Comparison of ENCODE assay signal across 21 cellular contexts in genomic region chr3:114406286-114406685, GRCh38.
DNase-seq lines count a peak whose midpoint lies in the region; TF ChIP-seq lines count a peak whose summit lies in the region.
"Had no signal": no experiment of that assay in that cellular context is flagged by ENCODE, and none has a peak within 500 bp of the region (broad histone marks: within the 10 kb centered on the region; RNA-seq: fewer than 3 reads in every experiment).

No MANE protein-coding gene starts in this region.

- DNase-seq in GM04504 (ENCODE audit: low read depth) (peak; percentile 42), HFFc6 (peak; percentile 47), fibroblast of pulmonary artery (ENCODE audit: low read depth) (peak; percentile 34), stomach (no peak), NCI-H2029 (lab: John Stamatoyannopoulos, UW) (no peak), neural progenitor cell (ENCODE audit: low spot score) (no peak), NCI-H2107 (lab: John Stamatoyannopoulos, UW) (no peak)
- DNase-seq: activated CD4-positive, alpha-beta T cell treated with anti-CD3 and anti-CD28 coated beads for 36 hours; activated CD8-positive, alpha-beta memory T cell treated with anti-CD3 and anti-CD28 coated beads for 24 hours; activated T-cell treated with anti-CD3 and anti-CD28 coated beads, Interleukin-2, amount 50 U/mL, for 24 hours; CD4-positive, alpha-beta memory T cell; colonic mucosa; esophagus squamous epithelium; GOT3; NCI-H1436 treated with DMSO at 0.1 percent for 48 hours; NCI-H524 treated with DMSO at 0.1 percent for 48 hours; stimulated activated CD4-positive, alpha-beta T cell treated with anti-CD3 and anti-CD28 coated beads, Interleukin-2, amount 100 ng/mL, for 48 hours had no signal

- H3K79me2 ChIP-seq in neural progenitor cell (ENCODE audit: low read depth), result no peaks in the 10 kb centered on the region

- H3K4me2 ChIP-seq in neural progenitor cell, result no peak overlapping the region
- H3K4me2 ChIP-seq: KMS-11 had no signal

- H3K9ac ChIP-seq in neural progenitor cell, result no peak overlapping the region
- H3K9ac ChIP-seq: KMS-11 had no signal

- H3K36me3 Mint-ChIP-seq in HFFc6 (ENCODE audit: low read depth) (no peaks in the 10 kb centered on the region), neural progenitor cell (no peaks in the 10 kb centered on the region)

- H3K9me3 ChIP-seq in stomach, result no peaks in the 10 kb centered on the region
- no peaks in the 10 kb centered on the region for H3K9me3 ChIP-seq in neural progenitor cell (ENCODE audit: low read depth)
- H3K9me3 ChIP-seq: breast epithelium, colonic mucosa, esophagus squamous epithelium had no signal

- no peak overlapping the region for H3K4me3 ChIP-seq in fibroblast of pulmonary artery (replicated peaks; ENCODE audit: low read depth, low read length)
- no peak overlapping the region for H3K4me3 ChIP-seq in stomach
- no peak overlapping the region for H3K4me3 ChIP-seq in neural progenitor cell
- H3K4me3 ChIP-seq: breast epithelium, colonic mucosa, esophagus squamous epithelium had no signal

- no peaks in the 10 kb centered on the region; the same call in 1 of the 2 replicates for H3K27me3 Mint-ChIP-seq in HFFc6 (ENCODE audit: insufficient read depth)
- H3K27me3 Mint-ChIP-seq in neural progenitor cell (ENCODE audit: insufficient read depth, low read depth), result peaks cover 3% of the 10 kb centered on the region
- H3K27me3 Mint-ChIP-seq: activated CD4-positive, alpha-beta T cell treated with anti-CD3 and anti-CD28 coated beads for 36 hours; activated T-cell treated with anti-CD3 and anti-CD28 coated beads, Interleukin-2, amount 50 U/mL, for 24 hours; CD4-positive, alpha-beta memory T cell; stimulated activated memory B cell treated with anti-CD40 and anti-IgM and Interleukin-4, amounts not matched to agents 10 μg/mL and 1 μg/mL and 100 μg/mL, for 72 hours had no signal

- H3K9me3 Mint-ChIP-seq in HFFc6 (no peaks in the 10 kb centered on the region), neural progenitor cell (no peaks in the 10 kb centered on the region)
- H3K9me3 Mint-ChIP-seq: activated T-cell treated with anti-CD3 and anti-CD28 coated beads, Interleukin-2, amount 50 U/mL, for 24 hours; CD4-positive, alpha-beta memory T cell; stimulated activated memory B cell treated with anti-CD40 and anti-IgM and Interleukin-4, amounts not matched to agents 10 μg/mL and 1 μg/mL and 100 μg/mL, for 72 hours; T-helper 1 cell treated with Interleukin-12 subunit alpha and Interleukin-12 subunit beta and Interleukin-4 antibody, amounts not matched to agents 30 μg/mL and 1 μg/mL, for 36 hours had no signal

- TF ChIP-seq POLR2A in stomach (IDR thresholded peaks at IDR 0.05), result no peak

- H3F3A ChIP-seq in neural progenitor cell (ENCODE audit: low read depth), result no peaks in the 10 kb centered on the region

- H2AFZ ChIP-seq in neural progenitor cell (replicated peaks), result no peak overlapping the region

- H3K4me3 Mint-ChIP-seq in HFFc6, result peak overlapping the region; percentile 10; the same call in 1 of the 2 replicates
- no peak overlapping the region for H3K4me3 Mint-ChIP-seq in neural progenitor cell
- H3K4me3 Mint-ChIP-seq: activated CD4-positive, alpha-beta T cell treated with anti-CD3 and anti-CD28 coated beads for 36 hours; activated T-cell treated with anti-CD3 and anti-CD28 coated beads, Interleukin-2, amount 50 U/mL, for 24 hours; CD4-positive, alpha-beta memory T cell; stimulated activated memory B cell treated with anti-CD40 and anti-IgM and Interleukin-4, amounts not matched to agents 10 μg/mL and 1 μg/mL and 100 μg/mL, for 72 hours; T-helper 1 cell treated with Interleukin-12 subunit alpha and Interleukin-12 subunit beta and Interleukin-4 antibody, amounts not matched to agents 30 μg/mL and 1 μg/mL, for 36 hours had no signal

- no peak for TF ChIP-seq EP300 in stomach (IDR thresholded peaks at IDR 0.05)

- TF ChIP-seq CTCF in HFFc6 (IDR thresholded peaks at IDR 0.05) (no peak), fibroblast of pulmonary artery (IDR thresholded peaks at IDR 0.05; ENCODE audit: low read length, missing control alignments) (no peak), stomach (IDR thresholded peaks at IDR 0.05) (no peak), neural progenitor cell (IDR thresholded peaks at IDR 0.05) (no peak)

- no peaks in the 10 kb centered on the region for H4K20me1 ChIP-seq in neural progenitor cell (ENCODE audit: low read depth)

- H3K36me3 ChIP-seq in stomach (no peaks in the 10 kb centered on the region), neural progenitor cell (no peaks in the 10 kb centered on the region)
- H3K36me3 ChIP-seq: breast epithelium, colonic mucosa, esophagus squamous epithelium had no signal

- H3K4me1 Mint-ChIP-seq in HFFc6 (ENCODE audit: low read depth) (peaks cover 76% of the 10 kb centered on the region), neural progenitor cell (peaks cover 48% of the 10 kb centered on the region)
- H3K4me1 Mint-ChIP-seq: activated CD4-positive, alpha-beta T cell treated with anti-CD3 and anti-CD28 coated beads for 36 hours had no signal

- H3K27ac Mint-ChIP-seq in HFFc6 (peak overlapping the region; percentile 9), neural progenitor cell (no peak overlapping the region)
- H3K27ac Mint-ChIP-seq: activated CD4-positive, alpha-beta T cell treated with anti-CD3 and anti-CD28 coated beads for 36 hours; activated T-cell treated with anti-CD3 and anti-CD28 coated beads, Interleukin-2, amount 50 U/mL, for 24 hours; CD4-positive, alpha-beta memory T cell; stimulated activated memory B cell treated with anti-CD40 and anti-IgM and Interleukin-4, amounts not matched to agents 10 μg/mL and 1 μg/mL and 100 μg/mL, for 72 hours; T-helper 1 cell treated with Interleukin-12 subunit alpha and Interleukin-12 subunit beta and Interleukin-4 antibody, amounts not matched to agents 30 μg/mL and 1 μg/mL, for 36 hours had no signal

- H3K27ac ChIP-seq in stomach (peak overlapping the region in 3 of 5 donors; percentile 1 to 48 (median 26)), neural progenitor cell (no peak overlapping the region)
- H3K27ac ChIP-seq: colonic mucosa, KMS-11 had no signal

- H3K4me1 ChIP-seq in stomach, result peaks cover 0 to 39% (median 20%) of the 10 kb centered on the region in 4 donors
- peaks cover 26% of the 10 kb centered on the region for H3K4me1 ChIP-seq in neural progenitor cell
- H3K4me1 ChIP-seq: colonic mucosa had no signal

- intact Hi-C loops in stomach (cut with DNase I; ENCODE audit: low total_unique reads), result no loop called here

- H3K27me3 ChIP-seq in stomach (no peaks in the 10 kb centered on the region), neural progenitor cell (no peaks in the 10 kb centered on the region)
- H3K27me3 ChIP-seq: breast epithelium, colonic mucosa, esophagus squamous epithelium had no signal

- WGBS in stomach, 5 donors, result 82 to 86% (median 85%) methylated on average over 3 of the region's 3 CpGs

Comparison
In these comparisons a context has a peak if more than half of its experiments do, and no peak if none do; other contexts are left out.
1. DNase-seq: peak in GM04504 (single experiment), HFFc6 (single experiment) and fibroblast of pulmonary artery (single experiment); none in stomach (single experiment), NCI-H2029 (single experiment), neural progenitor cell (single experiment) and NCI-H2107 (single experiment).